In the genomic region with DNA sequence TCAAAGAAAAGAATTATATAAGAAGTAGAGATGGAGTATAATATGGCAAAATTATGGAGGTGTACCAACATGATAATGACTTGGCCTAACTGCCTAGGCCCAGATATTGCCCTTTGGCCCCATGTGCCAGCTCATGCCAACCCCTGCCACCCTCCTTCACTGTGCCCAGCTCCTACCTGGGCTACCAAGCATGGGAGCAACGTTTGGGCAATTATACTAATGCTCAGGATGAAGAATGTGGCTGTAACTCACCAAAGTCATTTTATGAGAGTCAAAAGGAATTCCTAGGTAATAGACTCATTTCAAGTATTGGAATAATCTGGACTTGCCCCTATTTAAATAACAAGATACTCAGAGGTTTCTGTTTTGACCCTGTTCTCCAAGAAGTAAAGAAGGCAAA, we compare ENCODE assay signal across 24 cellular contexts.
"Had no signal": no experiment of that assay in that cellular context is flagged by ENCODE, and none has a peak within 500 bp of the region (broad histone marks: within the 10 kb centered on the region; RNA-seq: fewer than 3 reads in every experiment).

No MANE protein-coding gene starts in this region.

- H3K4me1 ChIP-seq: spleen, tibial nerve had no signal

- H3K9me3 ChIP-seq: mucosa of descending colon, spleen, tibial nerve had no signal

- H3K27ac ChIP-seq: spleen, tibial nerve had no signal

- H3K27me3 ChIP-seq: spleen, tibial nerve had no signal

- H3K36me3 ChIP-seq: spleen, tibial nerve had no signal

- ATAC-seq: effector memory CD8-positive, alpha-beta T cell; mucosa of descending colon; natural killer cell treated with Interleukin-12 subunit alpha and Interleukin-12 subunit beta and Interleukin-15 and Interleukin-18, amount 100 ng/mL, for 72 hours; right cardiac atrium had no signal

- DNase-seq: activated CD4-positive, alpha-beta memory T cell treated with anti-CD3 and anti-CD28 coated beads for 36 hours; activated CD4-positive, alpha-beta T cell treated with anti-CD3 and anti-CD28 coated beads, Interleukin-2, amount 10 ng/mL, durations not matched to agents 24 days and 14 days; activated CD4-positive, CD25-positive, alpha-beta regulatory T cell treated with anti-CD3 and anti-CD28 coated beads, Interleukin-2, amount 50 U/mL, for 72 hours; activated CD8-positive, alpha-beta memory T cell treated with anti-CD3 and anti-CD28 coated beads, Interleukin-2, amount 50 U/mL, for 4 hours; activated gamma-delta T cell treated with Interleukin-2 at 50 U/mL for 16 hours; activated naive CD4-positive, alpha-beta T cell treated with anti-CD3 and anti-CD28 coated beads, Interleukin-2, amount 50 U/mL, for 16 hours; activated T-cell treated with anti-CD3 and anti-CD28 coated beads, Interleukin-2, amount 50 U/mL, for 1 hour; amniotic stem cell; caudate nucleus; cortex of kidney; effector memory CD8-positive, alpha-beta T cell; erythroblast; foreskin fibroblast; head of caudate nucleus; hippocampal formation; mucosa of descending colon; right cardiac atrium; spleen; stimulated activated CD4-positive, alpha-beta T cell treated with anti-CD3 and anti-CD28 coated beads, Interleukin-2, amount 100 ng/mL, for 48 hours; stimulated activated naive CD4-positive, alpha-beta T cell treated with Interleukin-2 at 50 U/mL for 16 hours; T1000 had no signal

- H3K4me3 ChIP-seq: lung, mucosa of descending colon, spleen, tibial nerve had no signal
